Comparison of ENCODE assay signal across 8 cellular contexts in genomic region chr4:76198411-76199237, GRCh38. TPM values are rescaled to one million over a fixed set of nuclear protein-coding genes. Genes with fewer than 3 reads are reported as not detected.
DNase-seq lines count a peak whose midpoint lies in the region; ATAC-seq and TF ChIP-seq lines count a peak whose summit lies in the region.

No MANE protein-coding gene starts in this region.

- intact Hi-C loops in upper lobe of right lung (cut with DNase I): no loop called here

- peaks cover 20% of the 10 kb centered on the region for H3K36me3 ChIP-seq in upper lobe of right lung

- peak; percentile 80 for ATAC-seq in activated CD8-positive, alpha-beta memory T cell treated with anti-CD3 and anti-CD28 coated beads, Interleukin-2, amount 10 ng/mL, durations not matched to agents 7 days and 5 days
- ATAC-seq in HG02588 (IDR thresholded peaks at IDR 0.05; ENCODE audit: unreplicated experiment) (peak; percentile 39), T-helper 17 cell (no peak), upper lobe of right lung (peak; percentile 66)

- H3K27me3 ChIP-seq in upper lobe of right lung: no peaks in the 10 kb centered on the region

- peak overlapping the region; percentile 75 for H3K27ac ChIP-seq in upper lobe of right lung

- peaks cover 16% of the 10 kb centered on the region for H3K36me3 Mint-ChIP-seq in activated CD8-positive, alpha-beta memory T cell treated with anti-CD3 and anti-CD28 coated beads, Interleukin-2, amount 10 ng/mL, durations not matched to agents 7 days and 5 days
- H3K36me3 Mint-ChIP-seq in T-helper 17 cell (ENCODE audit: low read depth): peaks cover 4% of the 10 kb centered on the region
- peaks cover 14% of the 10 kb centered on the region for H3K36me3 Mint-ChIP-seq in endothelial cell (ENCODE audit: low read depth, unreplicated experiment)

- H3K4me1 ChIP-seq in upper lobe of right lung: peaks cover 89% of the 10 kb centered on the region

- peak overlapping the region; percentile 37 for H3K27ac Mint-ChIP-seq in activated CD8-positive, alpha-beta memory T cell treated with anti-CD3 and anti-CD28 coated beads, Interleukin-2, amount 10 ng/mL, durations not matched to agents 7 days and 5 days
- H3K27ac Mint-ChIP-seq in T-helper 17 cell (peak overlapping the region; percentile 63), endothelial cell (ENCODE audit: unreplicated experiment) (peak overlapping the region; percentile 84)

- TF ChIP-seq CTCF in endothelial cell (IDR thresholded peaks at IDR 0.05; ENCODE audit: unreplicated experiment) (no peak), upper lobe of right lung (IDR thresholded peaks at IDR 0.05) (no peak)

- peak; percentile 63 for DNase-seq in activated CD8-positive, alpha-beta memory T cell treated with anti-CD3 and anti-CD28 coated beads, Interleukin-2, amount 10 ng/mL, durations not matched to agents 7 days and 5 days
- DNase-seq in activated CD8-positive, alpha-beta memory T cell treated with anti-CD3 and anti-CD28 coated beads for 24 hours: no peak
- DNase-seq in NCI-H1105 treated with DMSO at 0.1 percent for 48 hours (lab: John Stamatoyannopoulos, UW) (peak; percentile 88), T-helper 17 cell (no peak), endothelial cell (ENCODE audit: low spot score) (peak; percentile 59), myocyte (ENCODE audit: low read depth) (peak; percentile 92), upper lobe of right lung (no peak)

- H3K4me1 Mint-ChIP-seq in activated CD8-positive, alpha-beta memory T cell treated with anti-CD3 and anti-CD28 coated beads, Interleukin-2, amount 10 ng/mL, durations not matched to agents 7 days and 5 days: peaks cover 39% of the 10 kb centered on the region
- H3K4me1 Mint-ChIP-seq in T-helper 17 cell: peaks cover 29% of the 10 kb centered on the region
- peaks cover 42% of the 10 kb centered on the region for H3K4me1 Mint-ChIP-seq in endothelial cell (ENCODE audit: unreplicated experiment)

- no peaks in the 10 kb centered on the region for H3K27me3 Mint-ChIP-seq in activated CD8-positive, alpha-beta memory T cell treated with anti-CD3 and anti-CD28 coated beads, Interleukin-2, amount 10 ng/mL, durations not matched to agents 7 days and 5 days
- H3K27me3 Mint-ChIP-seq in T-helper 17 cell (no peaks in the 10 kb centered on the region), endothelial cell (ENCODE audit: unreplicated experiment) (peaks cover 4% of the 10 kb centered on the region)

- peak overlapping the region; percentile 2 for H3K4me3 ChIP-seq in upper lobe of right lung

- H3K4me3 Mint-ChIP-seq in activated CD8-positive, alpha-beta memory T cell treated with anti-CD3 and anti-CD28 coated beads, Interleukin-2, amount 10 ng/mL, durations not matched to agents 7 days and 5 days: no peak overlapping the region
- H3K4me3 Mint-ChIP-seq in T-helper 17 cell (peak overlapping the region; percentile 15), endothelial cell (ENCODE audit: unreplicated experiment) (peak overlapping the region; percentile 65)

- no peaks in the 10 kb centered on the region for H3K9me3 Mint-ChIP-seq in activated CD8-positive, alpha-beta memory T cell treated with anti-CD3 and anti-CD28 coated beads, Interleukin-2, amount 10 ng/mL, durations not matched to agents 7 days and 5 days (ENCODE audit: low read depth)
- no peaks in the 10 kb centered on the region for H3K9me3 Mint-ChIP-seq in endothelial cell (ENCODE audit: unreplicated experiment)

- no peaks in the 10 kb centered on the region for H3K9me3 ChIP-seq in T-helper 17 cell (ENCODE audit: control insufficient read depth, low read length, poor library complexity, severe bottlenecking)
- H3K9me3 ChIP-seq in upper lobe of right lung: no peaks in the 10 kb centered on the region

- CTCF ChIA-PET in activated CD8-positive, alpha-beta memory T cell treated with anti-CD3 and anti-CD28 coated beads, Interleukin-2, amount 10 ng/mL, durations not matched to agents 7 days and 5 days (lab: Charles Lee): interaction anchor here (0.7 to 1.8 kb wide), 4 partner anchors 15 to 431 kb away, joined by 3 to 4 read pairs (median 4); no protein-coding TSS in a partner anchor

RNA-seq across cellular contexts. Expression of gene SCARB2, which starts 15.0 kb away (rescaled TPM):
- 10 to 100 TPM in 1 of 2 experiments, 1 to 10 TPM in 1; 8.9 to 15.6 TPM for total RNA-seq in activated CD8-positive, alpha-beta memory T cell treated with anti-CD3 and anti-CD28 coated beads, Interleukin-2, amount 10 ng/mL, durations not matched to agents 7 days and 5 days
- 10 to 100 TPM; 27.5 to 28.6 TPM for total RNA-seq in T-helper 17 cell
- total RNA-seq in endothelial cell (ENCODE audit: unreplicated experiment): 181 TPM
- 208 and 216 TPM in 2 replicates for total RNA-seq in myocyte
- 140 TPM for polyA plus RNA-seq in myocyte (2012)
- 190 TPM for total RNA-seq in upper lobe of right lung

RNA-seq across cellular contexts. Expression of gene NUP54, which starts 50.4 kb away (rescaled TPM):
- total RNA-seq in activated CD8-positive, alpha-beta memory T cell treated with anti-CD3 and anti-CD28 coated beads, Interleukin-2, amount 10 ng/mL, durations not matched to agents 7 days and 5 days: 10 to 100 TPM; 46.8 to 57.5 TPM
- total RNA-seq in T-helper 17 cell (10 to 100 TPM; 63.2 to 93.1 TPM), endothelial cell (ENCODE audit: unreplicated experiment) (44.2 TPM), myocyte (19.4 and 20.8 TPM in 2 replicates), upper lobe of right lung (38.2 TPM)
- 9.7 TPM for polyA plus RNA-seq in myocyte (2012)

RNA-seq across cellular contexts. Expression of gene FAM47E, which starts 52.9 kb away (rescaled TPM):
- under 1 TPM in 1 of 2 experiments, not detected in 1; 0.18 TPM for total RNA-seq in activated CD8-positive, alpha-beta memory T cell treated with anti-CD3 and anti-CD28 coated beads, Interleukin-2, amount 10 ng/mL, durations not matched to agents 7 days and 5 days
- total RNA-seq in T-helper 17 cell (under 1 TPM in 1 of 2 donors, not detected in 1; 0.72 TPM), endothelial cell (ENCODE audit: unreplicated experiment) (1.1 TPM), myocyte (0.13 and 0.21 TPM in 2 replicates), upper lobe of right lung (3.6 TPM)
- polyA plus RNA-seq in myocyte (2012): 0.28 TPM

Comparison
In these comparisons a context has a peak if more than half of its experiments do, and no peak if none do; other contexts are left out.
1. DNase-seq: peak in activated CD8-positive, alpha-beta memory T cell treated with anti-CD3 and anti-CD28 coated beads, Interleukin-2, amount 10 ng/mL, durations not matched to agents 7 days and 5 days (single experiment), NCI-H1105 treated with DMSO at 0.1 percent for 48 hours (single experiment), endothelial cell (single experiment) and myocyte (single experiment); none in activated CD8-positive, alpha-beta memory T cell treated with anti-CD3 and anti-CD28 coated beads for 24 hours (single experiment), T-helper 17 cell (0 of 3) and upper lobe of right lung (single experiment).
2. Peak in every context shown above with its lines, with median percentiles within 50 percentile points of each other: H3K27ac Mint-ChIP-seq.